8 cellular contexts compared by ENCODE assay signal in the genomic region with DNA sequence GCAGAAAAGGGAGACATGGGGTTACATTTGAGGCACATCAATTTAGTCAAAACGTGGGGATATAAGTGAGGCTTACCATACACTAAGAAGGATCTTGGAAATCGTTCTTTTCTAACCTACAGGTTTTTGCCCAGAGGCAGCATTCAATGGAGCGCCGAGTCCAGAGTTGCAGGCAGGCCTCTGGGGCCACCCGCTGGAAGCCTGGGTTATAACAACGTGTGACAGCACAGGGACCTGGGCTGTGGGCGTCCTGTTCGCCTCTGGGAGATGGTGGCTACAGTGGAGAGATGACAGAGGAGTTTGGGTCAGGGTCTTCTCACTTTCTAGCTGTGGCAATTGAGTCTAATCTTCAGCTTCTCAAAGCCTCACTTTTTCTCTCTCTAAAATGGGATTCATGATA. TPM values are rescaled to one million over a fixed set of nuclear protein-coding genes. Genes with fewer than 3 reads are reported as not detected.
DNase-seq lines count a peak whose midpoint lies in the region; ATAC-seq and TF ChIP-seq lines count a peak whose summit lies in the region.

No MANE protein-coding gene starts in this region.

- intact Hi-C loops in activated CD4-positive, alpha-beta T cell treated with anti-CD3 and anti-CD28 coated beads for 36 hours (cut with DNase I, micrococcal nuclease): loop anchor here in 1 of 2 experiments (1.0 kb wide), 1 partner anchor 324 kb away; no protein-coding TSS in a partner anchor
- intact Hi-C loops in heart left ventricle (cut with DNase I) (loop anchor here in 8 of 10 donors (1.0 to 10.0 kb wide), 7 partner anchors 62 to 689 kb away; a partner anchor contains a TSS), sigmoid colon (cut with DNase I) (no loop called here)

- no peaks in the 10 kb centered on the region for H3K9me3 Mint-ChIP-seq in activated CD4-positive, alpha-beta T cell treated with anti-CD3 and anti-CD28 coated beads for 36 hours (ENCODE audit: low read depth)

- CTCF ChIA-PET in activated CD4-positive, alpha-beta T cell treated with anti-CD3 and anti-CD28 coated beads for 36 hours (lab: Charles Lee): interaction anchor here (0.6 to 1.2 kb wide), 3 partner anchors 10 to 303 kb away, joined by 4 to 5 read pairs (median 5); no protein-coding TSS in a partner anchor

- TF ChIP-seq CTCF in heart left ventricle (IDR thresholded peaks at IDR 0.05) (peak; percentile 47 to 83 (median 70)), sigmoid colon (IDR thresholded peaks at IDR 0.05) (peak in 3 of 4 experiments; percentile 54 to 60 (median 58))

- H3K9me3 ChIP-seq in heart left ventricle (no peaks in the 10 kb centered on the region), sigmoid colon (no peaks in the 10 kb centered on the region)

- no peak overlapping the region for H3K27ac ChIP-seq in heart left ventricle
- H3K27ac ChIP-seq in sigmoid colon: no peak overlapping the region

- H3K27ac Mint-ChIP-seq in activated CD4-positive, alpha-beta T cell treated with anti-CD3 and anti-CD28 coated beads for 36 hours: no peak overlapping the region

- TF ChIP-seq POLR2A in heart left ventricle (IDR thresholded peaks at IDR 0.05) (no peak), sigmoid colon (IDR thresholded peaks at IDR 0.05) (no peak)

- no peak for TF ChIP-seq EP300 in sigmoid colon (IDR thresholded peaks at IDR 0.05)

- DNase-seq in activated CD4-positive, alpha-beta T cell treated with anti-CD3 and anti-CD28 coated beads for 36 hours: peak; percentile 59
- no peak for DNase-seq in activated CD4-positive, alpha-beta T cell treated with anti-CD3 and anti-CD28 coated beads, Interleukin-2, amount 50 U/mL, for 4 hours
- DNase-seq in MV-4-11 (lab: John Stamatoyannopoulos, UW): peak; percentile 17
- peak; percentile 20 to 34 for DNase-seq in activated CD4-positive, alpha-beta T cell treated with anti-CD3 and anti-CD28 coated beads, Interleukin-2, amount 50 U/mL, for 48 hours
- DNase-seq in heart left ventricle: peak in 4 of 5 donors; percentile 50 to 65 (median 54)
- no peak for DNase-seq in sigmoid colon

- H3K4me1 ChIP-seq in heart left ventricle (peaks cover 0 to 7% (median 1%) of the 10 kb centered on the region in 12 donors), sigmoid colon (peaks cover 0 to 8% (median 7%) of the 10 kb centered on the region in 4 donors)

- 12 to 25% (median 20%) methylated on average over 8 of the region's 8 CpGs for WGBS in heart left ventricle, 4 donors
- WGBS in sigmoid colon, 2 donors: 12 to 25% methylated on average over 8 of the region's 8 CpGs

- peaks cover 0 to 27% (median 0%) of the 10 kb centered on the region in 9 donors for H3K27me3 ChIP-seq in heart left ventricle
- peaks cover 0 to 13% (median 6%) of the 10 kb centered on the region in 3 donors for H3K27me3 ChIP-seq in sigmoid colon

- H3K4me1 Mint-ChIP-seq in activated CD4-positive, alpha-beta T cell treated with anti-CD3 and anti-CD28 coated beads for 36 hours: peaks cover under 1% of the 10 kb centered on the region

- no peaks in the 10 kb centered on the region for H3K36me3 Mint-ChIP-seq in activated CD4-positive, alpha-beta T cell treated with anti-CD3 and anti-CD28 coated beads for 36 hours (ENCODE audit: low read depth)

- H3K4me3 Mint-ChIP-seq in activated CD4-positive, alpha-beta T cell treated with anti-CD3 and anti-CD28 coated beads for 36 hours: no peak overlapping the region

- H3K4me3 ChIP-seq in heart left ventricle (no peak overlapping the region), sigmoid colon (no peak overlapping the region)

- H3K36me3 ChIP-seq in heart left ventricle: no peaks in the 10 kb centered on the region
- H3K36me3 ChIP-seq in sigmoid colon: no peaks in the 10 kb centered on the region

- peak; percentile 67 for ATAC-seq in activated CD4-positive, alpha-beta T cell treated with anti-CD3 and anti-CD28 coated beads for 36 hours
- peak; percentile 74 to 90 (median 84) for ATAC-seq in heart left ventricle
- ATAC-seq in HG03135 (IDR thresholded peaks at IDR 0.05; ENCODE audit: unreplicated experiment): no peak
- no peak for ATAC-seq in GM18498 (IDR thresholded peaks at IDR 0.05; ENCODE audit: unreplicated experiment)

- POLR2A ChIA-PET in activated CD4-positive, alpha-beta T cell treated with anti-CD3 and anti-CD28 coated beads for 36 hours (lab: Charles Lee): no interaction called here

- H3K27me3 Mint-ChIP-seq in activated CD4-positive, alpha-beta T cell treated with anti-CD3 and anti-CD28 coated beads for 36 hours: peaks cover 53% of the 10 kb centered on the region

RNA-seq across cellular contexts. Expression of a gene that starts 53.9 kb away (rescaled TPM):
- under 1 TPM in 1 of 2 experiments, not detected in 1; 0.05 TPM for total RNA-seq in activated CD4-positive, alpha-beta T cell treated with anti-CD3 and anti-CD28 coated beads for 36 hours
- total RNA-seq in heart left ventricle: under 1 TPM in 7 of 9 donors, not detected in 2; 0.05 to 0.35 (median 0.23) TPM
- under 1 TPM; 0.03 to 0.04 TPM for polyA plus RNA-seq in heart left ventricle
- under 1 TPM; 0.27 to 0.66 (median 0.32) TPM for total RNA-seq in sigmoid colon
- polyA plus RNA-seq in sigmoid colon: under 1 TPM; under 0.01 to 0.46 (median 0.31) TPM

Comparison
In these comparisons a context has a peak if more than half of its experiments do, and no peak if none do; other contexts are left out.
1. DNase-seq: peak in activated CD4-positive, alpha-beta T cell treated with anti-CD3 and anti-CD28 coated beads for 36 hours (single experiment), MV-4-11 (single experiment), activated CD4-positive, alpha-beta T cell treated with anti-CD3 and anti-CD28 coated beads, Interleukin-2, amount 50 U/mL, for 48 hours (2 of 2) and heart left ventricle (4 of 5); none in activated CD4-positive, alpha-beta T cell treated with anti-CD3 and anti-CD28 coated beads, Interleukin-2, amount 50 U/mL, for 4 hours (0 of 2) and sigmoid colon (single experiment).
2. ATAC-seq: peak in activated CD4-positive, alpha-beta T cell treated with anti-CD3 and anti-CD28 coated beads for 36 hours (single experiment) and heart left ventricle (4 of 4); none in HG03135 (single experiment) and GM18498 (single experiment).